2 cellular contexts compared by ENCODE assay signal in the genomic region with DNA sequence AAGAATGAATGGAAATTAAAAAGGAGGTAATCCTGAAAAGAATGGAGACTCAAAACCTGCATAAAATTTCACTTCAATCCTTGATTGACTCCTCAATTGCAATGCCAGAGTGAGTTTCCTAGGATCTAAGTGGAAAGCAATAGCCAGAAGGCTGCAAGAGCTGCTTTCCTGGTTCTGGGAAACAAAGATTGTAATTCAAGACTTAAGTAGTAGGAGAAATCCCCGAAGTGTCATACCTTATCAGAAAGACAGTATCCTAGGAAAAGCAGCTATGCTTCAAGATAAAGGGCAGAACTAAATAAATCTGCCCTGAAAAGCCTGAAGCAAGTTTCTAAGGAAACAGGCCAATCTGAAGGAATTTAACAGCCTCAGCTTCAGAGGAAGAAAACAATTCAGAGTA.
A peak's percentile ranks its signal among the peaks of the same experiment; 100 is the strongest.
TF ChIP-seq lines count a peak whose summit lies in the region.

No MANE protein-coding gene starts in this region.

TF ChIP-seq in K562, 482 proteins besides CTCF, POLR2A, EP300 and RAD21:
- TF ChIP-seq MEIS2 (IDR thresholded peaks at IDR 0.05; ENCODE audit: partially characterized antibody) (peak; percentile 16), PML (IDR thresholded peaks at IDR 0.05; ENCODE audit: low read length) (no peak), ZNF695 (CRISPR knock-in tag; IDR thresholded peaks at IDR 0.05) (no peak), FOXP4 (CRISPR knock-in tag; IDR thresholded peaks at IDR 0.05; ENCODE audit: borderline replicate concordance) (no peak)
TF ChIP-seq in K562: peak in this region for 1.

TF ChIP-seq in neural cell, 6 proteins besides CTCF, POLR2A, EP300 and RAD21:
- TF ChIP-seq, protein P1, sequence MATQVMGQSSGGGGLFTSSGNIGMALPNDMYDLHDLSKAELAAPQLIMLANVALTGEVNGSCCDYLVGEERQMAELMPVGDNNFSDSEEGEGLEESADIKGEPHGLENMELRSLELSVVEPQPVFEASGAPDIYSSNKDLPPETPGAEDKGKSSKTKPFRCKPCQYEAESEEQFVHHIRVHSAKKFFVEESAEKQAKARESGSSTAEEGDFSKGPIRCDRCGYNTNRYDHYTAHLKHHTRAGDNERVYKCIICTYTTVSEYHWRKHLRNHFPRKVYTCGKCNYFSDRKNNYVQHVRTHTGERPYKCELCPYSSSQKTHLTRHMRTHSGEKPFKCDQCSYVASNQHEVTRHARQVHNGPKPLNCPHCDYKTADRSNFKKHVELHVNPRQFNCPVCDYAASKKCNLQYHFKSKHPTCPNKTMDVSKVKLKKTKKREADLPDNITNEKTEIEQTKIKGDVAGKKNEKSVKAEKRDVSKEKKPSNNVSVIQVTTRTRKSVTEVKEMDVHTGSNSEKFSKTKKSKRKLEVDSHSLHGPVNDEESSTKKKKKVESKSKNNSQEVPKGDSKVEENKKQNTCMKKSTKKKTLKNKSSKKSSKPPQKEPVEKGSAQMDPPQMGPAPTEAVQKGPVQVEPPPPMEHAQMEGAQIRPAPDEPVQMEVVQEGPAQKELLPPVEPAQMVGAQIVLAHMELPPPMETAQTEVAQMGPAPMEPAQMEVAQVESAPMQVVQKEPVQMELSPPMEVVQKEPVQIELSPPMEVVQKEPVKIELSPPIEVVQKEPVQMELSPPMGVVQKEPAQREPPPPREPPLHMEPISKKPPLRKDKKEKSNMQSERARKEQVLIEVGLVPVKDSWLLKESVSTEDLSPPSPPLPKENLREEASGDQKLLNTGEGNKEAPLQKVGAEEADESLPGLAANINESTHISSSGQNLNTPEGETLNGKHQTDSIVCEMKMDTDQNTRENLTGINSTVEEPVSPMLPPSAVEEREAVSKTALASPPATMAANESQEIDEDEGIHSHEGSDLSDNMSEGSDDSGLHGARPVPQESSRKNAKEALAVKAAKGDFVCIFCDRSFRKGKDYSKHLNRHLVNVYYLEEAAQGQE (IDR thresholded peaks at IDR 0.05; ENCODE audit: borderline replicate concordance), result peak; percentile 96
- TF ChIP-seq EZH2 (IDR thresholded peaks at IDR 0.05; ENCODE audit: borderline replicate concordance, insufficient read depth, low read length, poor library complexity, severe bottlenecking), result no peak
